Comparison of ENCODE assay signal across 1 cellular context in the genomic region with DNA sequence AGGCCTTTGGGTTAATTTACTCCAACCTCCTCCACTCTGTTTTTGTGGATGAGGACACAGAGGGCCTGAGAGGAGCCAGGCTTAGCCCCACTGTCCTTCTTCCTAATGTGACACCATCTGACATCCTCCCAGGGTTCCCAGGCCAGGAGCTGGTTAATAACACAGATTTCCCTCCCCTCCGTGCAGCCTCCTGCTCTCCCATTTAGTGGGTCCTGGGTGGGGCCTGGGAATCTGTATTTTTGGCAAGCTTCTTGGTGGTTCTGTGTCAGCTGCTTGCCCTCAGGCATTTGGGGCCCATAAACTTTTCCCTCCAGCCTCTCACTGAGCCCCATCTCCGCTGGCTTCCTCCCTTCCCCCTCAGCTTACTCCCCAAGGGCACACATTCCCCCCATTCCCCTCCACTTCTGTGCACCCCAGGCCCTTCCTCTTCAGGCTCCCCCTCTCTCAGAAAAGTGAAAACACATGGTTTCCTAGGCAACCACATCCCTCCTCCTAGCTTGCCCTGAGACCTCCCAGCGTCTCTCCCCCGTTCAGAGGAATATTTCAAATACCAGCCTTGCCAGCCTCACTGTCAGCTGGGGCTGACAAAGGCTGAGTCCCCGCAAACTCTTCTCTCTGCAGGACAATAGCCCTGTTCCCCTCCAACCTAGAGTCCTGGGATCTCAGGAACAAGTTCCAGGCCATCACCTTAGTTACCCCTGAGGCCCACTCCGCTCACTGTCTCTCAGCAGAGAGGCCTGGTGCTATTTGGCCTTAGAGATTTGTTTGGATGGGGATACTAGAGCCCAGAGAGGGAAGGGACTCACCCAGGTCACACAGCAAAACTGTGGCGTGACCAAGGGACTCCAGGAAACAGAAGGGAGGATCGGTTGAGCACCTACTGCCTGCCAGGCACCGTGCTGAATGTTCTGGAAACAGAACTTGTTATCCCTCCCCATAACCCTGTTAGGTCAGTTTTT.
TF ChIP-seq lines count a peak whose summit lies in the region.

No MANE protein-coding gene starts in this region.

TF ChIP-seq in IMR-90, 13 proteins besides CTCF, POLR2A, EP300 and RAD21:
- no peak for TF ChIP-seq CEBPB (IDR thresholded peaks at IDR 0.05; ENCODE audit: low read depth, low read length)
- TF ChIP-seq FOS (IDR thresholded peaks at IDR 0.05; ENCODE audit: low read depth, low read length): no peak
- TF ChIP-seq MXI1 (IDR thresholded peaks at IDR 0.05; ENCODE audit: borderline replicate concordance, low read depth, low read length): no peak
- TF ChIP-seq CHD1 (IDR thresholded peaks at IDR 0.05; ENCODE audit: low read depth, low read length): no peak
- TF ChIP-seq ELK1 (IDR thresholded peaks at IDR 0.05; ENCODE audit: borderline replicate concordance, low read depth, low read length): no peak
TF ChIP-seq in IMR-90: peak in this region for 0.
